ENCODE assay signal across 29 cellular contexts in genomic region chr18:74243127-74243526, GRCh38. TPM values are rescaled to one million over a fixed set of nuclear protein-coding genes. Genes with fewer than 3 reads are reported as not detected.
DNase-seq lines count a peak whose midpoint lies in the region; FAIRE-seq and TF ChIP-seq lines count a peak whose summit lies in the region.
"Had no signal": no experiment of that assay in that cellular context is flagged by ENCODE, and none has a peak within 500 bp of the region (broad histone marks: within the 10 kb centered on the region; RNA-seq: fewer than 3 reads in every experiment).

No MANE protein-coding gene starts in this region.

- H3K9me3 Mint-ChIP-seq in CD14-positive monocyte: no peaks in the 10 kb centered on the region
- no peaks in the 10 kb centered on the region for H3K9me3 Mint-ChIP-seq in activated naive CD8-positive, alpha-beta T cell treated with anti-CD3 and anti-CD28 coated beads for 36 hours
- H3K9me3 Mint-ChIP-seq: activated naive CD8-positive, alpha-beta T cell treated with anti-CD3 and anti-CD28 coated beads, Interleukin-2, amount 50 U/mL, for 24 hours had no signal

- H3K27ac ChIP-seq in C4-2B: peak overlapping the region; percentile 32
- H3K27ac ChIP-seq in Peyer's patch: peak overlapping the region in 3 of 4 donors; percentile 57 to 73 (median 73)
- peak overlapping the region; percentile 68 to 80 for H3K27ac ChIP-seq in kidney (ENCODE audit: low read depth in 2 of 2, low read length in 2 of 2)
- no peak overlapping the region for H3K27ac ChIP-seq in parathyroid adenoma
- no peak overlapping the region for H3K27ac ChIP-seq in SK-N-SH (ENCODE audit: low read depth in 2 of 2, low read length in 1 of 2)
- H3K27ac ChIP-seq: BLaER1, coronary artery, epithelial cell of prostate, SJSA1, testis, uterus had no signal

- no peaks in the 10 kb centered on the region for H3K9me3 ChIP-seq in Peyer's patch
- no peaks in the 10 kb centered on the region for H3K9me3 ChIP-seq in kidney (ENCODE audit: control insufficient read depth in 1 of 2, low read length in 2 of 2)
- H3K9me3 ChIP-seq in parathyroid adenoma (ENCODE audit: control insufficient read depth, low read length): no peaks in the 10 kb centered on the region
- H3K9me3 ChIP-seq in SK-N-SH: no peaks in the 10 kb centered on the region
- H3K9me3 ChIP-seq: BLaER1, SJSA1, testis, uterus had no signal

- H3K36me3 Mint-ChIP-seq in CD14-positive monocyte: no peaks in the 10 kb centered on the region
- H3K36me3 Mint-ChIP-seq in activated naive CD8-positive, alpha-beta T cell treated with anti-CD3 and anti-CD28 coated beads for 36 hours: no peaks in the 10 kb centered on the region

- no peak for FAIRE-seq in kidney (lab: Jason Lieb, UNC)
- FAIRE-seq: astrocyte had no signal

- WGBS in SK-N-SH (ENCODE audit: low lambda C conversion rate): 28% methylated on average over 4 of the region's 4 CpGs

- H3K36me3 ChIP-seq in Peyer's patch (no peaks in the 10 kb centered on the region), kidney (ENCODE audit: control insufficient read depth in 1 of 2, insufficient read depth in 2 of 2, low read length in 2 of 2) (no peaks in the 10 kb centered on the region), parathyroid adenoma (ENCODE audit: control insufficient read depth, insufficient read depth, low read length) (no peaks in the 10 kb centered on the region), SK-N-SH (replicated peaks in 1 of 2; ENCODE audit: control insufficient read depth in 1 of 2, insufficient read depth in 2 of 2, low read length in 1 of 2) (no peaks in the 10 kb centered on the region)
- H3K36me3 ChIP-seq: BLaER1, SJSA1, uterus had no signal

- H3K4me1 Mint-ChIP-seq in CD14-positive monocyte: peaks cover 5% of the 10 kb centered on the region
- H3K4me1 Mint-ChIP-seq in activated naive CD8-positive, alpha-beta T cell treated with anti-CD3 and anti-CD28 coated beads for 36 hours: peaks cover 2% of the 10 kb centered on the region

- no peak for TF ChIP-seq CTCF in C4-2B (conservative IDR thresholded peaks at IDR 0.05)
- TF ChIP-seq CTCF in Peyer's patch (IDR thresholded peaks at IDR 0.05): no peak
- no peak for TF ChIP-seq CTCF in kidney (IDR thresholded peaks at IDR 0.05; ENCODE audit: borderline replicate concordance, extremely low read depth, insufficient read depth)
- TF ChIP-seq CTCF in parathyroid adenoma (IDR thresholded peaks at IDR 0.05): no peak
- no peak for TF ChIP-seq CTCF in CD14-positive monocyte (IDR thresholded peaks at IDR 0.05)
- TF ChIP-seq CTCF in SK-N-SH (IDR thresholded peaks at IDR 0.05): no peak

- H3K4me2 ChIP-seq in parathyroid adenoma (ENCODE audit: low read length): no peak overlapping the region
- H3K4me2 ChIP-seq in SK-N-SH: no peak overlapping the region
- H3K4me2 ChIP-seq: BLaER1 had no signal

- no peak overlapping the region for H3K27ac Mint-ChIP-seq in CD14-positive monocyte
- H3K27ac Mint-ChIP-seq in activated naive CD8-positive, alpha-beta T cell treated with anti-CD3 and anti-CD28 coated beads for 36 hours: no peak overlapping the region
- H3K27ac Mint-ChIP-seq: activated naive CD8-positive, alpha-beta T cell treated with anti-CD3 and anti-CD28 coated beads, Interleukin-2, amount 50 U/mL, for 24 hours had no signal

- DNase-seq in Peyer's patch (no peak), kidney (no peak), CD14-positive monocyte (ENCODE audit: low spot score) (no peak), SK-N-SH (no peak), putamen (ENCODE audit: low spot score) (no peak)
- no peak for DNase-seq in activated naive CD8-positive, alpha-beta T cell treated with anti-CD3 and anti-CD28 coated beads for 36 hours
- DNase-seq: ACHN; activated CD4-positive, alpha-beta T cell treated with anti-CD3 and anti-CD28 coated beads, Interleukin-2, amount 50 U/mL, for 48 hours; activated gamma-delta T cell treated with Interleukin-2 at 50 U/mL for 16 hours; activated naive CD8-positive, alpha-beta T cell treated with anti-CD3 and anti-CD28 coated beads, Interleukin-2, amount 50 U/mL, for 24 hours; activated T-cell treated with anti-CD3 and anti-CD28 coated beads, Interleukin-2, amount 50 U/mL, for 48 hours; caudate nucleus; DMS79 treated with DMSO at 0.1 percent for 48 hours; effector memory CD4-positive, alpha-beta T cell; GDM1; IMR-90; left ventricle myocardium superior; NCI-H146; NCI-H345; stimulated activated naive CD8-positive, alpha-beta T cell treated with anti-CD3 and anti-CD28 coated beads, Interleukin-15, Interleukin-2, amounts not matched to agents 100 U/mL and 50 U/mL, for 24 hours; uterus had no signal

- H3F3A ChIP-seq in SK-N-SH (replicated peaks; ENCODE audit: insufficient read depth): no peaks in the 10 kb centered on the region

- no peaks in the 10 kb centered on the region for H3K9me2 ChIP-seq in SK-N-SH

- H4K20me1 ChIP-seq in SK-N-SH (ENCODE audit: insufficient read depth): no peaks in the 10 kb centered on the region
- H4K20me1 ChIP-seq: BLaER1 had no signal

- H3K4me3 ChIP-seq in Peyer's patch: no peak overlapping the region
- peak overlapping the region in 1 of 2 donors; percentile 29 for H3K4me3 ChIP-seq in kidney (ENCODE audit: low read length in 2 of 2)
- H3K4me3 ChIP-seq in parathyroid adenoma (ENCODE audit: low read depth, low read length): no peak overlapping the region
- H3K4me3 ChIP-seq in SK-N-SH (ENCODE audit: low read depth in 2 of 2, low read length in 1 of 2): no peak overlapping the region
- H3K4me3 ChIP-seq: BLaER1, coronary artery, SJSA1, testis, uterus had no signal

- H3K27me3 ChIP-seq in Peyer's patch (no peaks in the 10 kb centered on the region), parathyroid adenoma (ENCODE audit: control insufficient read depth, insufficient read depth, low read length) (no peaks in the 10 kb centered on the region), SK-N-SH (ENCODE audit: insufficient read depth) (no peaks in the 10 kb centered on the region; the same call in 1 of the 2 replicates)
- H3K27me3 ChIP-seq: BLaER1, SJSA1, testis, uterus had no signal

- intact Hi-C loops in kidney (cut with DNase I): no loop called here
- intact Hi-C loops in CD14-positive monocyte (cut with micrococcal nuclease): loop anchor here in 1 of 2 donors (10.0 kb wide), 2 partner anchors 252 to 352 kb away; partner anchors contain the start of genes CNDP2 and ZNF407

- POLR2A ChIA-PET in SK-N-SH (lab: Yijun Ruan, JAX): no interaction called here

- peaks cover 0 to 7% (median 5%) of the 10 kb centered on the region in 3 donors for H3K27me3 Mint-ChIP-seq in CD14-positive monocyte (ENCODE audit: low read depth in 3 of 3)
- peaks cover 7% of the 10 kb centered on the region for H3K27me3 Mint-ChIP-seq in activated naive CD8-positive, alpha-beta T cell treated with anti-CD3 and anti-CD28 coated beads for 36 hours

- no peak for TF ChIP-seq EP300 in SK-N-SH (IDR thresholded peaks at IDR 0.05; ENCODE audit: borderline replicate concordance in 1 of 2, low read depth in 1 of 2, low read length in 1 of 2)

- H2AFZ ChIP-seq in parathyroid adenoma (peak overlapping the region; percentile 62), SK-N-SH (ENCODE audit: low read depth) (no peak overlapping the region)

- CTCF ChIA-PET in SK-N-SH (lab: Yijun Ruan, JAX): interaction anchor here (1.5 to 6.1 kb wide), 2 partner anchors 21 to 99 kb away, joined by 3 to 29 read pairs; no protein-coding TSS in a partner anchor

- H3K9ac ChIP-seq in kidney (ENCODE audit: low read length in 2 of 2): peak overlapping the region in 1 of 2 donors; percentile 57
- H3K9ac ChIP-seq in parathyroid adenoma: no peak overlapping the region
- H3K9ac ChIP-seq in SK-N-SH: no peak overlapping the region
- H3K9ac ChIP-seq: BLaER1 had no signal

- H3K79me2 ChIP-seq in parathyroid adenoma (no peaks in the 10 kb centered on the region), SK-N-SH (ENCODE audit: insufficient read depth) (no peaks in the 10 kb centered on the region)

- no peak for TF ChIP-seq POLR2A in Peyer's patch (IDR thresholded peaks at IDR 0.05)

- TF ChIP-seq RAD21 in SK-N-SH (IDR thresholded peaks at IDR 0.05; ENCODE audit: low read length): no peak

- peaks cover 0 to 3% (median 0%) of the 10 kb centered on the region in 4 donors for H3K4me1 ChIP-seq in Peyer's patch
- H3K4me1 ChIP-seq in kidney (ENCODE audit: control insufficient read depth in 1 of 2, insufficient read depth in 1 of 2, low read depth in 1 of 2, low read length in 2 of 2): peaks cover 10 to 37% of the 10 kb centered on the region in 2 donors
- peaks cover 8% of the 10 kb centered on the region for H3K4me1 ChIP-seq in parathyroid adenoma
- peaks cover 0 to 7% of the 10 kb centered on the region in 2 experiments; a peak in 1 of 4 replicates for H3K4me1 ChIP-seq in SK-N-SH (ENCODE audit: control insufficient read depth in 1 of 2, insufficient read depth in 2 of 2, low read depth in 1 of 2, low read length in 1 of 2)
- H3K4me1 ChIP-seq: BLaER1, SJSA1, uterus had no signal

- no peak overlapping the region for H3K4me3 Mint-ChIP-seq in CD14-positive monocyte
- H3K4me3 Mint-ChIP-seq in activated naive CD8-positive, alpha-beta T cell treated with anti-CD3 and anti-CD28 coated beads for 36 hours: no peak overlapping the region
- H3K4me3 Mint-ChIP-seq: activated naive CD8-positive, alpha-beta T cell treated with anti-CD3 and anti-CD28 coated beads, Interleukin-2, amount 50 U/mL, for 24 hours had no signal

TF ChIP-seq in SK-N-SH, 30 proteins besides CTCF, POLR2A, EP300 and RAD21:
- no peak for TF ChIP-seq PBX3 (IDR thresholded peaks at IDR 0.05)
- no peak for TF ChIP-seq GATA2 (CRISPR knock-in tag; IDR thresholded peaks at IDR 0.05)
- no peak for TF ChIP-seq NRF1 (IDR thresholded peaks at IDR 0.05; ENCODE audit: low read depth, low read length)

RNA-seq across cellular contexts. Expression of gene CYB5A, which starts 48.6 kb away (rescaled TPM):
- total RNA-seq in Peyer's patch (100 to 1,000 TPM; 171 to 732 (median 331) TPM), kidney (243 TPM)
- polyA plus RNA-seq in kidney (ENCODE audit: insufficient read depth, low read depth, low replicate concordance) (1,143 TPM), CD14-positive monocyte (10 to 100 TPM; 22.4 to 27.6 TPM), SK-N-SH (2012; rRNA removed) (39.0 and 42.1 TPM in 2 replicates)
- polyA plus RNA-seq in SK-N-SH (2012; cell fraction: cytosol; rRNA removed): 37.2 and 43.2 TPM in 2 replicates
- 10.5 and 19.3 TPM in 2 replicates for polyA plus RNA-seq in SK-N-SH (2012; cell fraction: nucleus; rRNA removed)
- 10 to 100 TPM; 48.5 to 51.5 TPM for total RNA-seq in activated naive CD8-positive, alpha-beta T cell treated with anti-CD3 and anti-CD28 coated beads for 36 hours

Comparison
In these comparisons a context has a peak if more than half of its experiments do, and no peak if none do; other contexts are left out.
1. H3K27ac ChIP-seq: peak in C4-2B (single experiment), Peyer's patch (3 of 4) and kidney (2 of 2); none in parathyroid adenoma (single experiment) and SK-N-SH (0 of 2).